Comparison of ENCODE assay signal across 12 cellular contexts in genomic region chr4:110480031-110480549, GRCh38. TPM values are rescaled to one million over a fixed set of nuclear protein-coding genes. Genes with fewer than 3 reads are reported as not detected.
A peak's percentile ranks its signal among the peaks of the same experiment; 100 is the strongest.
DNase-seq lines count a peak whose midpoint lies in the region; ATAC-seq, FAIRE-seq and TF ChIP-seq lines count a peak whose summit lies in the region.
"Had no signal": no experiment of that assay in that cellular context is flagged by ENCODE, and none has a peak within 500 bp of the region (broad histone marks: within the 10 kb centered on the region; RNA-seq: fewer than 3 reads in every experiment).

No MANE protein-coding gene starts in this region.

- H3K4me3 ChIP-seq in bronchial epithelial cell (ENCODE audit: low read depth, low read length), result no peak overlapping the region
- no peak overlapping the region for H3K4me3 ChIP-seq in kidney epithelial cell (ENCODE audit: low read depth, low read length)
- H3K4me3 ChIP-seq: A549, dorsolateral prefrontal cortex had no signal

- DNase-seq in Right ventricle myocardium inferior (ENCODE audit: missing footprints) (no peak), cardiac septum (ENCODE audit: low spot score) (no peak), bronchial epithelial cell (ENCODE audit: low read depth) (peak; percentile 37), kidney epithelial cell (ENCODE audit: low read depth) (no peak), NCI-H748 (lab: John Stamatoyannopoulos, UW; ENCODE audit: unreplicated experiment) (no peak)
- DNase-seq: MM.1S had no signal

- intact Hi-C loops in Right ventricle myocardium inferior (cut with DNase I), result no loop called here
- intact Hi-C loops in cardiac septum (cut with DNase I), result no loop called here

- peak; percentile 73 for ATAC-seq in Right ventricle myocardium inferior
- ATAC-seq in HG02981 (IDR thresholded peaks at IDR 0.05; ENCODE audit: unreplicated experiment), result no peak
- ATAC-seq in GM18868 (IDR thresholded peaks at IDR 0.05; ENCODE audit: unreplicated experiment), result no peak
- ATAC-seq in GM21529 (IDR thresholded peaks at IDR 0.05; ENCODE audit: unreplicated experiment), result no peak
- ATAC-seq: A549 had no signal

- H3K36me3 ChIP-seq in bronchial epithelial cell (ENCODE audit: control insufficient read depth, insufficient read depth, low read length) (no peaks in the 10 kb centered on the region), kidney epithelial cell (ENCODE audit: control insufficient read depth, insufficient read depth, low read length) (no peaks in the 10 kb centered on the region)

- TF ChIP-seq CTCF in bronchial epithelial cell (IDR thresholded peaks at IDR 0.05; ENCODE audit: insufficient read depth, low read length, severe bottlenecking) (peak; percentile 2), kidney epithelial cell (IDR thresholded peaks at IDR 0.05; ENCODE audit: insufficient read depth, low read length, poor library complexity, severe bottlenecking) (peak; percentile 27)

- FAIRE-seq in bronchial epithelial cell (lab: Jason Lieb, UNC), result no peak
- FAIRE-seq: A549, GM18507 had no signal

- peaks cover 2% of the 10 kb centered on the region for H3K27me3 ChIP-seq in bronchial epithelial cell (ENCODE audit: control insufficient read depth, insufficient read depth, low read length)
- no peaks in the 10 kb centered on the region for H3K27me3 ChIP-seq in kidney epithelial cell (ENCODE audit: control insufficient read depth, insufficient read depth, low read length)

RNA-seq across cellular contexts. Expression of gene ENPEP, which starts 4.1 kb away (rescaled TPM):
- 4.1 TPM for total RNA-seq in Right ventricle myocardium inferior
- total RNA-seq in cardiac septum, result 5.3 TPM
- not detected in 2 replicates for total RNA-seq in bronchial epithelial cell
- 4.6 TPM in 2 replicates for total RNA-seq in kidney epithelial cell
